ENCODE assay signal across 13 cellular contexts in genomic region chr17:59725691-59726090, GRCh38. TPM values are rescaled to one million over a fixed set of nuclear protein-coding genes. Genes with fewer than 3 reads are reported as not detected.
DNase-seq lines count a peak whose midpoint lies in the region; ATAC-seq and TF ChIP-seq lines count a peak whose summit lies in the region.
"Had no signal": no experiment of that assay in that cellular context is flagged by ENCODE, and none has a peak within 500 bp of the region (broad histone marks: within the 10 kb centered on the region; RNA-seq: fewer than 3 reads in every experiment).

No MANE protein-coding gene starts in this region.

- H3K27me3 ChIP-seq in right atrium auricular region = no peaks in the 10 kb centered on the region
- no peaks in the 10 kb centered on the region for H3K27me3 ChIP-seq in mesenchymal stem cell (ENCODE audit: control insufficient read depth in 1 of 2, insufficient read depth in 1 of 2, low read length in 2 of 2)
- H3K27me3 ChIP-seq in vagina = no peaks in the 10 kb centered on the region
- H3K27me3 ChIP-seq: SJCRH30 had no signal

- H3K27ac ChIP-seq in right atrium auricular region (peak overlapping the region in 1 of 2 donors; percentile 60), mesenchymal stem cell (ENCODE audit: low read length, poor library complexity, severe bottlenecking) (no peak overlapping the region), vagina (peak overlapping the region; percentile 43)
- H3K27ac ChIP-seq: SJCRH30 had no signal

- ATAC-seq in Right ventricle myocardium inferior = peak; percentile 71
- no peak for ATAC-seq in HG03354 (IDR thresholded peaks at IDR 0.05; ENCODE audit: poor library complexity, severe bottlenecking, unreplicated experiment)
- ATAC-seq in activated T-cell treated with anti-CD3 and anti-CD28 coated beads, Interleukin-2, amount 50 U/mL, for 72 hours (replicated peaks in 1 of 2) = no peak
- ATAC-seq: activated CD4-positive, alpha-beta T cell treated with anti-CD3 and anti-CD28 coated beads for 36 hours had no signal

- peaks cover 57% of the 10 kb centered on the region for H3K4me1 Mint-ChIP-seq in dendritic cell treated with granulocyte-macrophage colony-stimulating factor and Interleukin-4, amounts not matched to agents 40 ng/mL and 50 ng/mL, for 4 days (ENCODE audit: low read depth)
- peaks cover 8% of the 10 kb centered on the region for H3K4me1 Mint-ChIP-seq in activated T-cell treated with anti-CD3 and anti-CD28 coated beads, Interleukin-2, amount 50 U/mL, for 72 hours (ENCODE audit: low read depth)

- H3K27me3 Mint-ChIP-seq in dendritic cell treated with granulocyte-macrophage colony-stimulating factor and Interleukin-4, amounts not matched to agents 40 ng/mL and 50 ng/mL, for 4 days = no peaks in the 10 kb centered on the region
- no peaks in the 10 kb centered on the region for H3K27me3 Mint-ChIP-seq in activated T-cell treated with anti-CD3 and anti-CD28 coated beads, Interleukin-2, amount 50 U/mL, for 72 hours (ENCODE audit: low read depth)
- H3K27me3 Mint-ChIP-seq: activated CD4-positive, alpha-beta T cell treated with anti-CD3 and anti-CD28 coated beads for 36 hours had no signal

- H3K79me1 ChIP-seq in mesenchymal stem cell (replicated peaks; ENCODE audit: low read length, poor library complexity, severe bottlenecking) = peaks cover 17% of the 10 kb centered on the region

- H3K9ac ChIP-seq in mesenchymal stem cell (ENCODE audit: low read length) = peak overlapping the region; percentile 80

- no peaks in the 10 kb centered on the region for H3K9me3 Mint-ChIP-seq in dendritic cell treated with granulocyte-macrophage colony-stimulating factor and Interleukin-4, amounts not matched to agents 40 ng/mL and 50 ng/mL, for 4 days
- no peaks in the 10 kb centered on the region for H3K9me3 Mint-ChIP-seq in activated T-cell treated with anti-CD3 and anti-CD28 coated beads, Interleukin-2, amount 50 U/mL, for 72 hours
- H3K9me3 Mint-ChIP-seq: nephron had no signal

- no peak overlapping the region for H2AK5ac ChIP-seq in mesenchymal stem cell (ENCODE audit: low read length, severe bottlenecking)

- H3K36me3 ChIP-seq in right atrium auricular region (no peaks in the 10 kb centered on the region), mesenchymal stem cell (ENCODE audit: control insufficient read depth in 1 of 2, insufficient read depth in 2 of 2, low read depth in 1 of 2, low read length in 2 of 2) (peaks cover 0 to 2% of the 10 kb centered on the region in 2 experiments), vagina (no peaks in the 10 kb centered on the region)
- H3K36me3 ChIP-seq: SJCRH30 had no signal

- peak overlapping the region; percentile 55 for H3K27ac Mint-ChIP-seq in dendritic cell treated with granulocyte-macrophage colony-stimulating factor and Interleukin-4, amounts not matched to agents 40 ng/mL and 50 ng/mL, for 4 days
- H3K27ac Mint-ChIP-seq in activated T-cell treated with anti-CD3 and anti-CD28 coated beads, Interleukin-2, amount 50 U/mL, for 72 hours = no peak overlapping the region
- H3K27ac Mint-ChIP-seq: activated CD4-positive, alpha-beta T cell treated with anti-CD3 and anti-CD28 coated beads for 36 hours had no signal

- no peak overlapping the region for H2BK12ac ChIP-seq in mesenchymal stem cell (ENCODE audit: low read length in 2 of 2)

- H3K4me2 ChIP-seq in mesenchymal stem cell (ENCODE audit: low read length, poor library complexity, severe bottlenecking) = no peak overlapping the region

- H3K4me1 ChIP-seq in right atrium auricular region (peaks cover 0 to 14% of the 10 kb centered on the region in 2 donors), mesenchymal stem cell (ENCODE audit: control insufficient read depth, insufficient read depth, low read depth, low read length) (peaks cover 3% of the 10 kb centered on the region), vagina (peaks cover 28% of the 10 kb centered on the region)
- H3K4me1 ChIP-seq: SJCRH30 had no signal

- TF ChIP-seq POLR2A in vagina (IDR thresholded peaks at IDR 0.05) = no peak

- H3K9me3 ChIP-seq in right atrium auricular region (no peaks in the 10 kb centered on the region), mesenchymal stem cell (ENCODE audit: control insufficient read depth, low read length) (no peaks in the 10 kb centered on the region), vagina (no peaks in the 10 kb centered on the region)
- H3K9me3 ChIP-seq: SJCRH30 had no signal

- no CpG with 5 or more reads among the region's 2 CpGs for WGBS in mesenchymal stem cell

- H2BK5ac ChIP-seq in mesenchymal stem cell (ENCODE audit: low read depth, low read length, poor library complexity, severe bottlenecking) = no peak overlapping the region

- no peak overlapping the region for H2BK120ac ChIP-seq in mesenchymal stem cell (ENCODE audit: low read depth, low read length)

- no peak overlapping the region for H3K4ac ChIP-seq in mesenchymal stem cell (ENCODE audit: low read depth in 1 of 2, low read length in 2 of 2)

- no peak overlapping the region for H3K23ac ChIP-seq in mesenchymal stem cell (ENCODE audit: low read length in 2 of 2)

- H3K4me3 ChIP-seq in right atrium auricular region (no peak overlapping the region), mesenchymal stem cell (ENCODE audit: insufficient read depth in 1 of 2, low read depth in 1 of 2, low read length in 2 of 2) (no peak overlapping the region), vagina (no peak overlapping the region)
- H3K4me3 ChIP-seq: SJCRH30 had no signal

- H2AFZ ChIP-seq in mesenchymal stem cell (ENCODE audit: low read depth, low read length) = no peak overlapping the region

- peaks cover 6% of the 10 kb centered on the region for H3K36me3 Mint-ChIP-seq in dendritic cell treated with granulocyte-macrophage colony-stimulating factor and Interleukin-4, amounts not matched to agents 40 ng/mL and 50 ng/mL, for 4 days (ENCODE audit: low read depth)
- H3K36me3 Mint-ChIP-seq in activated T-cell treated with anti-CD3 and anti-CD28 coated beads, Interleukin-2, amount 50 U/mL, for 72 hours (ENCODE audit: insufficient read depth in 2 of 2) = no peaks in the 10 kb centered on the region

- H3K18ac ChIP-seq in mesenchymal stem cell (ENCODE audit: low read depth in 1 of 2, low read length in 2 of 2) = no peak overlapping the region

- H4K8ac ChIP-seq in mesenchymal stem cell (ENCODE audit: low read length) = no peak overlapping the region

- no peak for DNase-seq in Right ventricle myocardium inferior (ENCODE audit: missing footprints)
- no peak for DNase-seq in right atrium auricular region (ENCODE audit: low spot score)
- no peak for DNase-seq in mesenchymal stem cell
- DNase-seq in vagina (ENCODE audit: extremely low spot score in 2 of 2) = no peak
- DNase-seq in activated T-cell treated with anti-CD3 and anti-CD28 coated beads for 4 hours = no peak
- DNase-seq in activated T-cell treated with anti-CD3 and anti-CD28 coated beads, Interleukin-2, amount 50 U/mL, for 72 hours = no peak
- DNase-seq: 8988T; activated CD4-positive, alpha-beta T cell treated with anti-CD3 and anti-CD28 coated beads for 36 hours; NCI-H2227 treated with DMSO at 0.1 percent for 48 hours; SJCRH30 had no signal

- H4K91ac ChIP-seq in mesenchymal stem cell (ENCODE audit: low read length) = no peak overlapping the region

- H3K14ac ChIP-seq in mesenchymal stem cell (ENCODE audit: low read length in 2 of 2) = no peak overlapping the region

- no peak overlapping the region for H2BK15ac ChIP-seq in mesenchymal stem cell (ENCODE audit: low read depth, poor library complexity, severe bottlenecking)

- no peak overlapping the region for H3K4me3 Mint-ChIP-seq in dendritic cell treated with granulocyte-macrophage colony-stimulating factor and Interleukin-4, amounts not matched to agents 40 ng/mL and 50 ng/mL, for 4 days
- H3K4me3 Mint-ChIP-seq in activated T-cell treated with anti-CD3 and anti-CD28 coated beads, Interleukin-2, amount 50 U/mL, for 72 hours = no peak overlapping the region
- H3K4me3 Mint-ChIP-seq: activated CD4-positive, alpha-beta T cell treated with anti-CD3 and anti-CD28 coated beads for 36 hours; nephron had no signal

- no peak for TF ChIP-seq CTCF in right atrium auricular region (IDR thresholded peaks at IDR 0.05)
- TF ChIP-seq CTCF in vagina (IDR thresholded peaks at IDR 0.05) = no peak

- intact Hi-C loops in Right ventricle myocardium inferior (cut with DNase I) = no loop called here
- intact Hi-C loops in dendritic cell treated with granulocyte-macrophage colony-stimulating factor and Interleukin-4, amounts not matched to agents 40 ng/mL and 50 ng/mL, for 4 days (cut with micrococcal nuclease) = no loop called here
- intact Hi-C loops in vagina (cut with DNase I) = no loop called here

RNA-seq across cellular contexts. Expression of gene VMP1, which starts 18.2 kb away (rescaled TPM):
- total RNA-seq in Right ventricle myocardium inferior (50.6 TPM), right atrium auricular region (10 to 100 TPM; 48.0 to 63.4 TPM), vagina (380 TPM)
- polyA plus RNA-seq in mesenchymal stem cell (2013, experiment 1 of 2) = 116 TPM
- 116 TPM for polyA plus RNA-seq in mesenchymal stem cell (2013, experiment 2 of 2)
- 100 to 1,000 TPM; 236 to 324 TPM for total RNA-seq in activated T-cell treated with anti-CD3 and anti-CD28 coated beads, Interleukin-2, amount 50 U/mL, for 72 hours

RNA-seq across cellular contexts. Expression of gene PTRH2, which starts 18.5 kb away (rescaled TPM):
- total RNA-seq in Right ventricle myocardium inferior = 10.2 TPM
- 10 to 100 TPM; 13.8 to 14.1 TPM for total RNA-seq in right atrium auricular region
- 31.8 TPM for polyA plus RNA-seq in mesenchymal stem cell (2013, experiment 1 of 2)
- polyA plus RNA-seq in mesenchymal stem cell (2013, experiment 2 of 2) = 32.0 TPM
- 43.0 TPM for total RNA-seq in vagina
- 10 to 100 TPM; 22.2 to 29.3 TPM for total RNA-seq in activated T-cell treated with anti-CD3 and anti-CD28 coated beads, Interleukin-2, amount 50 U/mL, for 72 hours
